8 cellular contexts compared by ENCODE assay signal in genomic region chr17:63997341-63998048, GRCh38. TPM values are rescaled to one million over a fixed set of nuclear protein-coding genes. Genes with fewer than 3 reads are reported as not detected.
DNase-seq lines count a peak whose midpoint lies in the region; ATAC-seq and TF ChIP-seq lines count a peak whose summit lies in the region.

No MANE protein-coding gene starts in this region.

- peak in 6 of 8 donors; percentile 23 to 54 (median 34) for ATAC-seq in heart right ventricle
- ATAC-seq in psoas muscle: peak; percentile 7 to 47 (median 28)
- ATAC-seq in GM18909 (IDR thresholded peaks at IDR 0.05; ENCODE audit: poor library complexity, unreplicated experiment): no peak
- ATAC-seq in GM18520 (IDR thresholded peaks at IDR 0.05; ENCODE audit: unreplicated experiment): no peak

- H3K27ac ChIP-seq in heart right ventricle (peak overlapping the region in 9 of 10 donors; percentile 36 to 81 (median 70)), psoas muscle (no peak overlapping the region)

- peak; percentile 43 for DNase-seq in ELF-1 (ENCODE audit: low read depth, low spot score)
- DNase-seq in UCSD-AML1 (lab: John Stamatoyannopoulos, UW; ENCODE audit: unreplicated experiment): peak; percentile 84
- DNase-seq in heart right ventricle: peak in 1 of 2 donors; percentile 53
- DNase-seq in psoas muscle: no peak
- DNase-seq in NCI-H345 treated with DMSO at 0.1 percent for 48 hours (lab: John Stamatoyannopoulos, UW; ENCODE audit: unreplicated experiment): no peak
- no peak for DNase-seq in HuH-7 (ENCODE audit: low spot score)

- peaks cover 0 to 4% (median 0%) of the 10 kb centered on the region in 9 donors for H3K36me3 ChIP-seq in heart right ventricle
- H3K36me3 ChIP-seq in psoas muscle (ENCODE audit: insufficient read depth in 1 of 2, low read depth in 1 of 2): no peaks in the 10 kb centered on the region

- TF ChIP-seq CTCF in heart right ventricle (IDR thresholded peaks at IDR 0.05) (no peak), psoas muscle (IDR thresholded peaks at IDR 0.05) (no peak)

- whole genome bisulfite sequencing in heart right ventricle, 2 donors: 12 to 18% methylated on average over 19 of the region's 19 CpGs
- WGBS in psoas muscle, 3 donors: 18 to 27% (median 19%) methylated on average over 19 of the region's 19 CpGs

- H3K4me3 ChIP-seq in heart right ventricle: peak overlapping the region; percentile 41 to 71 (median 63)
- peak overlapping the region; percentile 64 for H3K4me3 ChIP-seq in psoas muscle

- H3K4me1 ChIP-seq in heart right ventricle (peaks cover 4 to 58% (median 41%) of the 10 kb centered on the region in 9 donors), psoas muscle (peaks cover 14% of the 10 kb centered on the region)

- intact Hi-C loops in heart right ventricle (cut with DNase I): no loop called here
- intact Hi-C loops in psoas muscle (cut with DNase I): loop anchor here in 1 of 2 donors (5.0 kb wide), 1 partner anchor 65 kb away; the partner anchor contains the start of gene CD79B

- H3K9me3 ChIP-seq in heart right ventricle (no peaks in the 10 kb centered on the region), psoas muscle (no peaks in the 10 kb centered on the region)

- H3K27me3 ChIP-seq in heart right ventricle (peaks cover 5 to 37% (median 23%) of the 10 kb centered on the region in 7 donors), psoas muscle (ENCODE audit: insufficient read depth in 3 of 3, low read length in 2 of 3) (peaks cover 0 to 23% (median 4%) of the 10 kb centered on the region in 3 donors)

RNA-seq across cellular contexts. Expression of gene PRR29, which starts 0.7 kb away (rescaled TPM):
- total RNA-seq in heart right ventricle (under 1 TPM in 6 of 10 donors, not detected in 4; 0.21 to 0.44 (median 0.29) TPM), psoas muscle (under 1 TPM in 3 of 4 donors, not detected in 1; 0.19 to 0.47 (median 0.25) TPM)
- polyA plus RNA-seq in heart right ventricle (under 1 TPM; 0.29 to 0.66 TPM), psoas muscle (under 1 TPM; 0.09 to 0.13 (median 0.11) TPM)

RNA-seq across cellular contexts. Expression of gene ICAM2, which starts 22.9 kb away (rescaled TPM):
- total RNA-seq in heart right ventricle (10 to 100 TPM; 25.2 to 70.2 (median 32.4) TPM), psoas muscle (10 to 100 TPM; 22.5 to 34.8 (median 26.8) TPM)
- polyA plus RNA-seq in heart right ventricle (100 to 1,000 TPM in 1 of 2 donors, 10 to 100 TPM in 1; 83.9 to 117 TPM), psoas muscle (10 to 100 TPM; 20.4 to 50.0 (median 34.0) TPM)

RNA-seq across cellular contexts. Expression of gene SCN4A, which starts 24.8 kb away (rescaled TPM):
- 1 to 10 TPM in 1 of 10 donors, under 1 TPM in 9; 0.19 to 2.4 (median 0.53) TPM for total RNA-seq in heart right ventricle
- polyA plus RNA-seq in heart right ventricle: 1 to 10 TPM in 1 of 2 donors, under 1 TPM in 1; 0.33 to 2.9 TPM
- total RNA-seq in psoas muscle: 100 to 1,000 TPM in 2 of 4 donors, 10 to 100 TPM in 2; 45.9 to 137 (median 98.4) TPM
- 10 to 100 TPM in 2 of 3 donors, 1 to 10 TPM in 1; 3.8 to 34.9 (median 14.7) TPM for polyA plus RNA-seq in psoas muscle

Comparison
In these comparisons a context has a peak if more than half of its experiments do, and no peak if none do; other contexts are left out.
1. DNase-seq: peak in ELF-1 (single experiment) and UCSD-AML1 (single experiment); none in psoas muscle (0 of 2), NCI-H345 treated with DMSO at 0.1 percent for 48 hours (single experiment) and HuH-7 (single experiment).
2. ATAC-seq: peak in heart right ventricle (6 of 8) and psoas muscle (4 of 4); none in GM18909 (single experiment) and GM18520 (single experiment).
3. RNA of gene SCN4A, which starts 24.8 kb away (total RNA-seq): 45.9 to 137 TPM in psoas muscle; 0.19 to 2.4 TPM in heart right ventricle; every median in the first group is over 10 times any median in the second.